Comparison of ENCODE assay signal across 18 cellular contexts in the genomic region with DNA sequence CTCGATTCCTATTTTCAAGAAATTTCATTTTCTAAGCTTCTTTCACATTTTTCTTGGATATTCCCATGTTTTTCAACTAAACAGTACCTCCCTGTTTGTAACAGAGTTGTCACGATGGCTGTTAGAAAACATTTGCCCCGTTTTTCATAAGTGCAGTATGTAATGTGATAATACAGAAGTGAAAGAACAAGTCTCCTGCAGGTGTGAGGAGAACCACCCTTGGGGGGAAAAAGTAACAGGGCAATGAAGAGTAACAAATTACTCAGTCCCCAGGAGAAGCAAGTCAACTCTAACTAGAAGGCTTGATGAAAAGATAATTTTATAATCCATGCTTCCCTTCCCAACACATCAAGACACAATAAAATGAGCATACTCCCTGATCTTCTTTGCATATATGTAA.
DNase-seq lines count a peak whose midpoint lies in the region; ATAC-seq and TF ChIP-seq lines count a peak whose summit lies in the region.
"Had no signal": no experiment of that assay in that cellular context is flagged by ENCODE, and none has a peak within 500 bp of the region (broad histone marks: within the 10 kb centered on the region; RNA-seq: fewer than 3 reads in every experiment).

No MANE protein-coding gene starts in this region.

- TF ChIP-seq CTCF in glutamatergic neuron (IDR thresholded peaks at IDR 0.05; ENCODE audit: partially characterized antibody, unreplicated experiment): no peak

- H3K9me3 Mint-ChIP-seq in activated T-cell treated with anti-CD3 and anti-CD28 coated beads, Interleukin-2, amount 50 U/mL, for 24 hours: peaks cover 2% of the 10 kb centered on the region
- H3K9me3 Mint-ChIP-seq in natural killer cell treated with Interleukin-12 subunit alpha and Interleukin-12 subunit beta and Interleukin-15 and Interleukin-18, amount 100 ng/mL, for 72 hours: no peaks in the 10 kb centered on the region
- no peaks in the 10 kb centered on the region for H3K9me3 Mint-ChIP-seq in glutamatergic neuron (ENCODE audit: unreplicated experiment)

- H3K4me1 Mint-ChIP-seq in activated T-cell treated with anti-CD3 and anti-CD28 coated beads, Interleukin-2, amount 50 U/mL, for 24 hours (ENCODE audit: low read depth): peaks cover 84% of the 10 kb centered on the region
- peaks cover 48 to 57% of the 10 kb centered on the region in 2 donors for H3K4me1 Mint-ChIP-seq in natural killer cell treated with Interleukin-12 subunit alpha and Interleukin-12 subunit beta and Interleukin-15 and Interleukin-18, amount 100 ng/mL, for 72 hours (ENCODE audit: low read depth in 2 of 2)
- no peaks in the 10 kb centered on the region for H3K4me1 Mint-ChIP-seq in glutamatergic neuron (ENCODE audit: low read depth, unreplicated experiment)

- peaks cover 69% of the 10 kb centered on the region for H3K36me3 Mint-ChIP-seq in activated T-cell treated with anti-CD3 and anti-CD28 coated beads, Interleukin-2, amount 50 U/mL, for 24 hours (ENCODE audit: low read depth)
- H3K36me3 Mint-ChIP-seq in natural killer cell treated with Interleukin-12 subunit alpha and Interleukin-12 subunit beta and Interleukin-15 and Interleukin-18, amount 100 ng/mL, for 72 hours: no peaks in the 10 kb centered on the region
- no peaks in the 10 kb centered on the region for H3K36me3 Mint-ChIP-seq in glutamatergic neuron (ENCODE audit: unreplicated experiment)

- DNase-seq in activated T-cell treated with anti-CD3 and anti-CD28 coated beads, Interleukin-2, amount 50 U/mL, for 24 hours: no peak
- no peak for DNase-seq in activated T-cell treated with anti-CD3 and anti-CD28 coated beads, Interleukin-2, amount 50 U/mL, for 1 hour
- DNase-seq in NAMALWA (ENCODE audit: low spot score) (peak; percentile 78), NCI-H774 (lab: John Stamatoyannopoulos, UW) (no peak), C1 segment of cervical spinal cord (lab: John Stamatoyannopoulos, UW) (no peak), glutamatergic neuron (no peak)
- no peak for DNase-seq in natural killer cell treated with Interleukin-12 subunit alpha and Interleukin-12 subunit beta and Interleukin-15 and Interleukin-18, amount 100 ng/mL, for 72 hours (ENCODE audit: low spot score)
- DNase-seq: activated CD8-positive, alpha-beta memory T cell treated with anti-CD3 and anti-CD28 coated beads, Interleukin-2, amount 10 ng/mL, durations not matched to agents 7 days and 5 days; amniotic stem cell; Calu3; GOT3; head of caudate nucleus; MG63; mucosa of descending colon; NK-92 treated with Interleukin-12 subunit alpha and Interleukin-12 subunit beta, amount 100 ng/mL, for 24 hours; SIG-M5; stimulated activated CD4-positive, alpha-beta T cell treated with anti-CD3 and anti-CD28 coated beads, Interleukin-12 subunit alpha, Interleukin-12 subunit beta, amount 100 ng/mL, for 4 hours had no signal

- H3K27me3 Mint-ChIP-seq in activated T-cell treated with anti-CD3 and anti-CD28 coated beads, Interleukin-2, amount 50 U/mL, for 24 hours: no peaks in the 10 kb centered on the region
- H3K27me3 Mint-ChIP-seq in natural killer cell treated with Interleukin-12 subunit alpha and Interleukin-12 subunit beta and Interleukin-15 and Interleukin-18, amount 100 ng/mL, for 72 hours: no peaks in the 10 kb centered on the region
- no peaks in the 10 kb centered on the region for H3K27me3 Mint-ChIP-seq in glutamatergic neuron (ENCODE audit: unreplicated experiment)
- H3K27me3 Mint-ChIP-seq: activated CD8-positive, alpha-beta memory T cell treated with anti-CD3 and anti-CD28 coated beads, Interleukin-2, amount 10 ng/mL, durations not matched to agents 7 days and 5 days had no signal

- peak; percentile 37 for ATAC-seq in GM21526 (IDR thresholded peaks at IDR 0.05; ENCODE audit: low FRiP score, unreplicated experiment)
- ATAC-seq in natural killer cell treated with Interleukin-12 subunit alpha and Interleukin-12 subunit beta and Interleukin-15 and Interleukin-18, amount 100 ng/mL, for 72 hours: no peak
- ATAC-seq: activated CD8-positive, alpha-beta memory T cell treated with anti-CD3 and anti-CD28 coated beads, Interleukin-2, amount 10 ng/mL, durations not matched to agents 7 days and 5 days had no signal

- H3K27ac Mint-ChIP-seq in activated T-cell treated with anti-CD3 and anti-CD28 coated beads, Interleukin-2, amount 50 U/mL, for 24 hours: peak overlapping the region; percentile 96
- peak overlapping the region; percentile 54 to 57 for H3K27ac Mint-ChIP-seq in natural killer cell treated with Interleukin-12 subunit alpha and Interleukin-12 subunit beta and Interleukin-15 and Interleukin-18, amount 100 ng/mL, for 72 hours
- no peak overlapping the region for H3K27ac Mint-ChIP-seq in glutamatergic neuron (ENCODE audit: unreplicated experiment)
- H3K27ac Mint-ChIP-seq: activated CD8-positive, alpha-beta memory T cell treated with anti-CD3 and anti-CD28 coated beads, Interleukin-2, amount 10 ng/mL, durations not matched to agents 7 days and 5 days had no signal

- H3K4me3 Mint-ChIP-seq in activated T-cell treated with anti-CD3 and anti-CD28 coated beads, Interleukin-2, amount 50 U/mL, for 24 hours: no peak overlapping the region
- H3K4me3 Mint-ChIP-seq in natural killer cell treated with Interleukin-12 subunit alpha and Interleukin-12 subunit beta and Interleukin-15 and Interleukin-18, amount 100 ng/mL, for 72 hours: peak overlapping the region; percentile 28
- H3K4me3 Mint-ChIP-seq in glutamatergic neuron (ENCODE audit: unreplicated experiment): no peak overlapping the region
- H3K4me3 Mint-ChIP-seq: activated CD8-positive, alpha-beta memory T cell treated with anti-CD3 and anti-CD28 coated beads, Interleukin-2, amount 10 ng/mL, durations not matched to agents 7 days and 5 days had no signal
